In the genomic region with DNA sequence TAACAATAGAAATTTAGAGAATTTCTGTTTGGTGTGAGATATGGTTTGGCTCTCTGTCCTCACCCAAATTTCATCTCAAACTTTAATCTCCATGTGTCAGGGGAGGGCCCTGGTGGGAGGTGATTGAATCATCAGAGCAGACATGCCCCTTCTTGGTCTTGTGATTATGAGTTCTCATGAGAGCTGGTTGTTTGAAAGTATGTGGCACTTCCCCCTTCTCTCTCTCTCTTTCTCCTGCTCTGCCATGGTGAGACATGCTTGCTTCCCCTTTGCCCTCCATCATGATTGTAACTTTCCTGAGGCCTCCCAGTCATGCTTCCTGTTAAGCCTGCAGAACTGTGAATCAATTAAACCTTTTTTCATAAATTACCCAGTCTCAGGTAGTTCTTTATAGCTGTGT, we compare ENCODE assay signal across 13 cellular contexts.
DNase-seq lines count a peak whose midpoint lies in the region; ATAC-seq and TF ChIP-seq lines count a peak whose summit lies in the region.
"Had no signal": no experiment of that assay in that cellular context is flagged by ENCODE, and none has a peak within 500 bp of the region (broad histone marks: within the 10 kb centered on the region; RNA-seq: fewer than 3 reads in every experiment).

No MANE protein-coding gene starts in this region.

- H3K36me3 Mint-ChIP-seq in activated CD4-positive, alpha-beta T cell treated with anti-CD3 and anti-CD28 coated beads, Interleukin-2, amount 10 ng/mL, durations not matched to agents 7 days and 5 days (ENCODE audit: low read depth): peaks cover 29% of the 10 kb centered on the region

- H3K27me3 Mint-ChIP-seq in activated CD4-positive, alpha-beta T cell treated with anti-CD3 and anti-CD28 coated beads, Interleukin-2, amount 10 ng/mL, durations not matched to agents 7 days and 5 days: no peaks in the 10 kb centered on the region
- H3K27me3 Mint-ChIP-seq: B cell; CD4-positive, alpha-beta memory T cell had no signal

- CTCF ChIA-PET in activated CD4-positive, alpha-beta T cell treated with anti-CD3 and anti-CD28 coated beads, Interleukin-2, amount 10 ng/mL, durations not matched to agents 7 days and 5 days (lab: Charles Lee): interaction anchor here (1.0 kb wide), 1 partner anchor 17 kb away, joined by 3 read pairs; no protein-coding TSS in a partner anchor

- POLR2A ChIA-PET in activated CD4-positive, alpha-beta T cell treated with anti-CD3 and anti-CD28 coated beads, Interleukin-2, amount 10 ng/mL, durations not matched to agents 7 days and 5 days (lab: Charles Lee): no interaction called here

- H3K4me1 Mint-ChIP-seq in activated CD4-positive, alpha-beta T cell treated with anti-CD3 and anti-CD28 coated beads, Interleukin-2, amount 10 ng/mL, durations not matched to agents 7 days and 5 days: no peaks in the 10 kb centered on the region
- H3K4me1 Mint-ChIP-seq: B cell; CD4-positive, alpha-beta memory T cell; H9 had no signal

- H3K9me3 Mint-ChIP-seq in activated CD4-positive, alpha-beta T cell treated with anti-CD3 and anti-CD28 coated beads, Interleukin-2, amount 10 ng/mL, durations not matched to agents 7 days and 5 days: peaks cover 50% of the 10 kb centered on the region

- H3K4me3 Mint-ChIP-seq in activated CD4-positive, alpha-beta T cell treated with anti-CD3 and anti-CD28 coated beads, Interleukin-2, amount 10 ng/mL, durations not matched to agents 7 days and 5 days: no peak overlapping the region
- H3K4me3 Mint-ChIP-seq: B cell; CD4-positive, alpha-beta memory T cell; H9 had no signal

- H3K27ac Mint-ChIP-seq in activated CD4-positive, alpha-beta T cell treated with anti-CD3 and anti-CD28 coated beads, Interleukin-2, amount 10 ng/mL, durations not matched to agents 7 days and 5 days: peak overlapping the region; percentile 10
- H3K27ac Mint-ChIP-seq: B cell; CD4-positive, alpha-beta memory T cell; H9 had no signal

- H3K4me3 ChIP-seq in epithelial cell of esophagus (ENCODE audit: low read length): no peak overlapping the region

- TF ChIP-seq CTCF in epithelial cell of esophagus (IDR thresholded peaks at IDR 0.05; ENCODE audit: insufficient read depth, low read depth, low read length, missing control alignments): no peak

- ATAC-seq in GM21447 (IDR thresholded peaks at IDR 0.05; ENCODE audit: unreplicated experiment): no peak

- no peak for DNase-seq in activated CD4-positive, alpha-beta T cell treated with anti-CD3 and anti-CD28 coated beads, Interleukin-2, amount 10 ng/mL, durations not matched to agents 7 days and 5 days
- DNase-seq in activated CD4-positive, alpha-beta T cell treated with anti-CD3 and anti-CD28 coated beads, Interleukin-2, amount 50 U/mL, for 48 hours: no peak
- DNase-seq in Kasumi-1 (lab: John Stamatoyannopoulos, UW): peak; percentile 13 to 20
- DNase-seq in epithelial cell of esophagus (ENCODE audit: low read depth): peak; percentile 10
- DNase-seq in hippocampal formation (lab: John Stamatoyannopoulos, UW): no peak
- DNase-seq in foreskin melanocyte: no peak
- DNase-seq: C1 segment of cervical spinal cord; CD4-positive, alpha-beta memory T cell; DMS79; GOT3; H9 had no signal

Comparison
In these comparisons a context has a peak if more than half of its experiments do, and no peak if none do; other contexts are left out.
1. DNase-seq: peak in Kasumi-1 (2 of 2) and epithelial cell of esophagus (single experiment); none in activated CD4-positive, alpha-beta T cell treated with anti-CD3 and anti-CD28 coated beads, Interleukin-2, amount 10 ng/mL, durations not matched to agents 7 days and 5 days (single experiment), activated CD4-positive, alpha-beta T cell treated with anti-CD3 and anti-CD28 coated beads, Interleukin-2, amount 50 U/mL, for 48 hours (0 of 2), hippocampal formation (0 of 2) and foreskin melanocyte (single experiment).